ENCODE assay signal across 26 cellular contexts in the genomic region with DNA sequence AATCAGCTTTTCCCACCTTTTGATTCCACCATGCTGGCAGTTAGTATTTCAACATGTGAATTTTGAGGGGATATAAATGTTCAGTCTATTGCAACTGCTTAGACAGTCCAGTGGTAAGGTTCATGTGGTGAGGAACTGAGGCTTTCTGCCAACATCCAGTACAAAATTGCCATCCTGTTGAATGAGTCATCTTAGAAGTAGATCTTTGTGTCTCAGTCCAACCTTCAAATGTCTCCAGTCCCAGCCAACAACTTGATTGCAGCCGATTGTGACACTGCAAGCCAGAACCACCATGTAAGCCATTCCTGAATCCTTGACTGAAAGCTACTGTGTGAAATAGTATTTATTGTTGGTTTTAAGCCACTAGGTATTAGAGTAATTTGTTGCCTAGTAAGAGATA.
DNase-seq lines count a peak whose midpoint lies in the region; ATAC-seq, FAIRE-seq and TF ChIP-seq lines count a peak whose summit lies in the region.
"Had no signal": no experiment of that assay in that cellular context is flagged by ENCODE, and none has a peak within 500 bp of the region (broad histone marks: within the 10 kb centered on the region; RNA-seq: fewer than 3 reads in every experiment).

No MANE protein-coding gene starts in this region.

- H2BK120ac ChIP-seq in H1 (replicated peaks; ENCODE audit: low read depth, low read length) = no peak overlapping the region

- H3K9me3 Mint-ChIP-seq in Caco-2 (ENCODE audit: unreplicated experiment) = peaks cover 11% of the 10 kb centered on the region
- peaks cover 0 to 10% (median 6%) of the 10 kb centered on the region in 9 donors for H3K9me3 Mint-ChIP-seq in naive thymus-derived CD8-positive, alpha-beta T cell
- H3K9me3 Mint-ChIP-seq: activated T-cell treated with anti-CD3 and anti-CD28 coated beads, Interleukin-2, amount 50 U/mL, for 4 hours had no signal

- H3K4me2 ChIP-seq in H1 (ENCODE audit: insufficient read depth in 1 of 2, low read depth in 2 of 2, low read length in 2 of 2) = no peak overlapping the region
- H3K4me2 ChIP-seq: SK-N-SH had no signal

- no peak overlapping the region for H3K23ac ChIP-seq in H1 (ENCODE audit: insufficient read length)

- H3K14ac ChIP-seq in H1 (ENCODE audit: insufficient read length) = no peak overlapping the region

- no peaks in the 10 kb centered on the region for H4K20me1 ChIP-seq in H1 (replicated peaks in 1 of 2; ENCODE audit: control insufficient read depth in 1 of 2, insufficient read depth in 2 of 2, low read length in 2 of 2)

- no peak overlapping the region for H3K9ac ChIP-seq in H1 (replicated peaks in 1 of 4; ENCODE audit: extremely low read depth in 1 of 4, low read depth in 3 of 4, low read length in 3 of 4)
- H3K9ac ChIP-seq: SK-N-SH had no signal

- no peaks in the 10 kb centered on the region for H3K27me3 Mint-ChIP-seq in Caco-2 (ENCODE audit: insufficient read depth, unreplicated experiment)
- peaks cover 0 to 1% (median 0%) of the 10 kb centered on the region in 5 donors for H3K27me3 Mint-ChIP-seq in naive thymus-derived CD8-positive, alpha-beta T cell

- H3K4me3 Mint-ChIP-seq in Caco-2 (ENCODE audit: unreplicated experiment) = no peak overlapping the region
- H3K4me3 Mint-ChIP-seq in naive thymus-derived CD8-positive, alpha-beta T cell = no peak overlapping the region
- H3K4me3 Mint-ChIP-seq: activated T-cell treated with anti-CD3 and anti-CD28 coated beads, Interleukin-2, amount 50 U/mL, for 4 hours; neural crest cell; T-helper 2 cell treated with Interferon-gamma antibody and Interleukin-4, amounts not matched to agents 5 μg/mL and 100 μg/mL, for 36 hours had no signal

- H4K8ac ChIP-seq in H1 (ENCODE audit: extremely low read depth, insufficient read depth, low read length) = no peak overlapping the region

- BruUV-seq in Caco-2 (replicated peaks; lab: Mats Ljungman, UMichigan) = no TSS peak

- H2AK5ac ChIP-seq in H1 (ENCODE audit: low read depth, low read length) = no peak overlapping the region

- no peak overlapping the region for H4K5ac ChIP-seq in H1 (ENCODE audit: insufficient read length, low read depth, low read length)

- no peaks in the 10 kb centered on the region for H3K79me2 ChIP-seq in H1 (ENCODE audit: control insufficient read depth in 1 of 2, insufficient read depth in 2 of 2, low read length in 2 of 2)

- DNase-seq in A172 (ENCODE audit: low spot score) (peak; percentile 76), NCI-H446 treated with DMSO at 0.1 percent for 48 hours (lab: John Stamatoyannopoulos, UW) (peak; percentile 82), H1 (ENCODE audit: low read depth in 1 of 2, low spot score in 2 of 2) (no peak), left lobe of liver (ENCODE audit: low spot score) (no peak), NCI-H1417 (lab: John Stamatoyannopoulos, UW) (no peak), Caco-2 (no peak)
- DNase-seq in naive thymus-derived CD8-positive, alpha-beta T cell = no peak
- DNase-seq: activated CD4-positive, alpha-beta T cell treated with anti-CD3 and anti-CD28 coated beads for 1 hour; activated CD8-positive, alpha-beta memory T cell treated with anti-CD3 and anti-CD28 coated beads for 24 hours; activated naive CD4-positive, alpha-beta T cell treated with Interleukin-2 at 50 U/mL for 16 hours; activated T-cell treated with anti-CD3 and anti-CD28 coated beads, Interleukin-2, amount 50 U/mL, for 4 hours; amygdala; head of caudate nucleus; mucosa of descending colon; NCI-H2029; NK-92 treated with Interleukin-12 subunit alpha and Interleukin-12 subunit beta, amount 100 ng/mL, for 24 hours; Peyer's patch; SK-N-SH; stimulated activated CD4-positive, alpha-beta T cell treated with anti-CD3 and anti-CD28 coated beads, Interleukin-12 subunit alpha, Interleukin-12 subunit beta, amount 100 ng/mL, for 4 hours; upper lobe of left lung had no signal

- H3K27ac Mint-ChIP-seq in Caco-2 (ENCODE audit: unreplicated experiment) = no peak overlapping the region
- H3K27ac Mint-ChIP-seq in naive thymus-derived CD8-positive, alpha-beta T cell = no peak overlapping the region
- H3K27ac Mint-ChIP-seq: T-helper 2 cell treated with Interferon-gamma antibody and Interleukin-4, amounts not matched to agents 5 μg/mL and 100 μg/mL, for 36 hours had no signal

- no peak overlapping the region for H2BK5ac ChIP-seq in H1 (ENCODE audit: low read depth, low read length)

- 95% methylated on average over 1 of the region's 1 CpG; no CpG with 5 or more reads in 1 of the 2 experiments for WGBS in H1 (ENCODE audit: extremely low coverage in 1 of 2, insufficient coverage in 1 of 2, insufficient read length in 1 of 2, insufficient replicate concordance in 2 of 2, low coverage in 1 of 2, low lambda C conversion rate in 2 of 2, missing lambda C conversion rate in 1 of 2), 2 experiments

- H2BK15ac ChIP-seq in H1 (ENCODE audit: low read length) = no peak overlapping the region

- FAIRE-seq in H1 (lab: Jason Lieb, UNC) = no peak
- FAIRE-seq: A204.1, GM18507 had no signal

- TF ChIP-seq EP300 in H1 (IDR thresholded peaks at IDR 0.05; ENCODE audit: borderline replicate concordance in 1 of 2, low read depth in 2 of 2, low read length in 2 of 2) = no peak

- ATAC-seq in left lobe of liver (peak; percentile 24), HG02798 (IDR thresholded peaks at IDR 0.05; ENCODE audit: poor library complexity, unreplicated experiment) (no peak)
- ATAC-seq in naive thymus-derived CD8-positive, alpha-beta T cell = no peak
- ATAC-seq: activated T-cell treated with anti-CD3 and anti-CD28 coated beads, Interleukin-2, amount 50 U/mL, for 4 hours; mucosa of descending colon had no signal

- peaks cover 2 to 8% of the 10 kb centered on the region in 2 experiments; a peak in 2 of 4 replicates for H3K9me3 ChIP-seq in H1 (ENCODE audit: insufficient read depth in 2 of 2, low read depth in 1 of 2, low read length in 1 of 2)
- H3K9me3 ChIP-seq in Caco-2 = no peaks in the 10 kb centered on the region
- H3K9me3 ChIP-seq: esophagus muscularis mucosa, mucosa of descending colon, Peyer's patch, SK-N-SH had no signal

- H3K27ac ChIP-seq in H1 (ENCODE audit: low read depth, low read length) = no peak overlapping the region
- H3K27ac ChIP-seq: esophagus muscularis mucosa, Peyer's patch, upper lobe of left lung had no signal

- H3K4me3 ChIP-seq in H1 (ENCODE audit: extremely low read depth in 1 of 4, insufficient read depth in 2 of 4, low read depth in 3 of 4, low read length in 4 of 4) = no peak overlapping the region
- no peak overlapping the region for H3K4me3 ChIP-seq in Caco-2 (ENCODE audit: low read depth, low read length)
- H3K4me3 ChIP-seq: esophagus muscularis mucosa, mucosa of descending colon, Peyer's patch, upper lobe of left lung had no signal

- H3K4me1 Mint-ChIP-seq in Caco-2 (ENCODE audit: low read depth, unreplicated experiment) = peaks cover 8% of the 10 kb centered on the region
- H3K4me1 Mint-ChIP-seq in naive thymus-derived CD8-positive, alpha-beta T cell = no peaks in the 10 kb centered on the region

- peak overlapping the region; percentile 70 for H2AFZ ChIP-seq in H1 (ENCODE audit: low read length)

- H4K91ac ChIP-seq in H1 (replicated peaks; ENCODE audit: insufficient read length, low read length) = no peak overlapping the region

- intact Hi-C loops in Caco-2 (cut with micrococcal nuclease; ENCODE audit: unreplicated experiment) = no loop called here

- no peaks in the 10 kb centered on the region for H3K4me1 ChIP-seq in H1 (replicated peaks in 1 of 4; ENCODE audit: control insufficient read depth in 3 of 4, insufficient read depth in 4 of 4, low read length in 3 of 4)
- H3K4me1 ChIP-seq in Caco-2 = no peaks in the 10 kb centered on the region; the same call in 1 of the 2 replicates
- H3K4me1 ChIP-seq: esophagus muscularis mucosa, Peyer's patch, upper lobe of left lung had no signal

- POLR2A ChIA-PET in H1 (lab: Charles Lee; ENCODE audit: partially characterized antibody) = no interaction called here
- POLR2A ChIA-PET in Caco-2 (lab: Charles Lee) = no interaction called here
- POLR2A ChIA-PET in naive thymus-derived CD8-positive, alpha-beta T cell (lab: Charles Lee) = no interaction called here

- no peak overlapping the region for H3K18ac ChIP-seq in H1 (ENCODE audit: extremely low read depth, low read length)

- CTCF ChIA-PET in H1 (lab: Charles Lee; ENCODE audit: partially characterized antibody) = no interaction called here
- CTCF ChIA-PET in Caco-2 (lab: Charles Lee) = no interaction called here

- no peak for TF ChIP-seq RAD21 in H1 (IDR thresholded peaks at IDR 0.05 in 1 of 2, conservative IDR thresholded peaks at IDR 0.05 in 1 of 2; ENCODE audit: low read depth in 2 of 2, low read length in 2 of 2)

- H3K4ac ChIP-seq in H1 (replicated peaks; ENCODE audit: insufficient read length, low read depth, low read length) = no peak overlapping the region

- no peak overlapping the region for H2BK12ac ChIP-seq in H1 (ENCODE audit: low read depth, low read length)

- no peaks in the 10 kb centered on the region for H3K36me3 Mint-ChIP-seq in Caco-2 (ENCODE audit: insufficient read depth, unreplicated experiment)
- no peaks in the 10 kb centered on the region for H3K36me3 Mint-ChIP-seq in naive thymus-derived CD8-positive, alpha-beta T cell

- no peak for TF ChIP-seq POLR2A in H1 (IDR thresholded peaks at IDR 0.05; ENCODE audit: control extremely low read depth in 1 of 2, low read depth in 2 of 2, low read length in 2 of 2)

- TF ChIP-seq CTCF in H1 (IDR thresholded peaks at IDR 0.05; ENCODE audit: control extremely low read depth in 1 of 3, insufficient read depth in 1 of 3, low read depth in 1 of 3, low read length in 3 of 3) = no peak
- TF ChIP-seq CTCF in Caco-2 (IDR thresholded peaks at IDR 0.05; ENCODE audit: insufficient read depth in 1 of 2, low read depth in 1 of 2, low read length in 1 of 2, severe bottlenecking in 1 of 2, unreplicated experiment in 1 of 2) = no peak

- H3K56ac ChIP-seq in H1 (replicated peaks; ENCODE audit: insufficient read length, low read depth, low read length) = no peak overlapping the region

- H2BK20ac ChIP-seq in H1 (ENCODE audit: low read length) = no peak overlapping the region

- H3K36me3 ChIP-seq in H1 (ENCODE audit: control insufficient read depth in 2 of 4, insufficient read depth in 4 of 4, low read length in 3 of 4) (no peaks in the 10 kb centered on the region), Caco-2 (ENCODE audit: control insufficient read depth, insufficient read depth, low read length) (no peaks in the 10 kb centered on the region)
- H3K36me3 ChIP-seq: esophagus muscularis mucosa, Peyer's patch, upper lobe of left lung had no signal

- no peaks in the 10 kb centered on the region for H3K79me1 ChIP-seq in H1 (ENCODE audit: low read depth, low read length)

- H3K27me3 ChIP-seq in H1 (replicated peaks in 1 of 4; ENCODE audit: control insufficient read depth in 3 of 4, extremely low read depth in 1 of 4, insufficient read depth in 3 of 4, low read length in 3 of 4) (no peaks in the 10 kb centered on the region), Caco-2 (replicated peaks; ENCODE audit: control insufficient read depth, insufficient read depth, low read length) (no peaks in the 10 kb centered on the region)
- H3K27me3 ChIP-seq: Peyer's patch, upper lobe of left lung had no signal

- no peaks in the 10 kb centered on the region for H3K23me2 ChIP-seq in H1 (ENCODE audit: low read depth, low read length)

TF ChIP-seq in H1, 55 proteins besides CTCF, POLR2A, EP300 and RAD21:
- TF ChIP-seq KDM1A (IDR thresholded peaks at IDR 0.05; ENCODE audit: borderline replicate concordance, low read length) = no peak
- no peak for TF ChIP-seq SAP30 (IDR thresholded peaks at IDR 0.05; ENCODE audit: insufficient read depth, insufficient replicate concordance, low read length)

Comparison
In these comparisons a context has a peak if more than half of its experiments do, and no peak if none do; other contexts are left out.
1. DNase-seq: peak in A172 (single experiment) and NCI-H446 treated with DMSO at 0.1 percent for 48 hours (single experiment); none in H1 (0 of 2), left lobe of liver (single experiment), NCI-H1417 (0 of 3), Caco-2 (0 of 2) and naive thymus-derived CD8-positive, alpha-beta T cell (0 of 10).